In genomic region chr22:18091916-18092526, GRCh38 we compare ENCODE assay signal across 8 cellular contexts. TPM values are rescaled to one million over a fixed set of nuclear protein-coding genes. Genes with fewer than 3 reads are reported as not detected.
DNase-seq lines count a peak whose midpoint lies in the region; ATAC-seq and TF ChIP-seq lines count a peak whose summit lies in the region.

No MANE protein-coding gene starts in this region.

- H3K4me1 ChIP-seq in thymus (ENCODE audit: control insufficient read depth, insufficient read depth, low read length): no peaks in the 10 kb centered on the region

- peaks cover 54% of the 10 kb centered on the region for H3K36me3 ChIP-seq in thymus (ENCODE audit: control insufficient read depth, insufficient read depth)

- no peak overlapping the region for H3K4me3 ChIP-seq in astrocyte of the spinal cord (ENCODE audit: low read depth, low read length)
- H3K4me3 ChIP-seq in thymus (ENCODE audit: low read length): no peak overlapping the region

- H3K27me3 Mint-ChIP-seq in IgD-negative memory B cell: no peaks in the 10 kb centered on the region

- DNase-seq in astrocyte of the spinal cord (ENCODE audit: low read depth, low spot score) (peak; percentile 33), left colon (peak; percentile 82 to 89), DMS79 (lab: John Stamatoyannopoulos, UW) (no peak)

- no peaks in the 10 kb centered on the region for H3K9me3 Mint-ChIP-seq in IgD-negative memory B cell

- intact Hi-C loops in left colon (cut with DNase I, micrococcal nuclease): no loop called here

- H3K36me3 Mint-ChIP-seq in IgD-negative memory B cell: peaks cover 5% of the 10 kb centered on the region

- H3K4me3 Mint-ChIP-seq in IgD-negative memory B cell: peak overlapping the region; percentile 83 to 91 (median 87)

- peak; percentile 83 for ATAC-seq in left colon
- no peak for ATAC-seq in GM21526 (IDR thresholded peaks at IDR 0.05; ENCODE audit: low FRiP score, unreplicated experiment)
- ATAC-seq in GM21367 (IDR thresholded peaks at IDR 0.05; ENCODE audit: unreplicated experiment): no peak

- no peaks in the 10 kb centered on the region for H3K27me3 ChIP-seq in thymus (ENCODE audit: control insufficient read depth, insufficient read depth)

- WGBS in thymus: 90% methylated on average over 22 of the region's 22 CpGs

- peak overlapping the region; percentile 40 to 91 (median 70) for H3K27ac Mint-ChIP-seq in IgD-negative memory B cell

- peaks cover 8 to 21% (median 14%) of the 10 kb centered on the region in 3 donors for H3K4me1 Mint-ChIP-seq in IgD-negative memory B cell

- no peaks in the 10 kb centered on the region for H3K9me3 ChIP-seq in thymus (ENCODE audit: control insufficient read depth)

- in situ Hi-C loops in astrocyte of the spinal cord (cut with HindIII; ENCODE audit: low sequenced_read_pairs): no loop called here

- H3K27ac ChIP-seq in 22Rv1: peak overlapping the region; percentile 82
- peak overlapping the region; percentile 78 for H3K27ac ChIP-seq in thymus (ENCODE audit: low read depth)

- TF ChIP-seq CTCF in 22Rv1 (IDR thresholded peaks at IDR 0.05) (peak; percentile 25; the same call in 1 of the 2 replicates), astrocyte of the spinal cord (IDR thresholded peaks at IDR 0.05; ENCODE audit: low read depth, low read length) (no peak)

RNA-seq across cellular contexts. Expression of gene PEX26, which starts 14.2 kb away (rescaled TPM):
- polyA plus RNA-seq in IgD-negative memory B cell (3.4 TPM), thymus (16.0 TPM)
- total RNA-seq in left colon: 100 to 1,000 TPM; 128 to 196 TPM

RNA-seq across cellular contexts. Expression of gene TUBA8, which starts 18.6 kb away (rescaled TPM):
- polyA plus RNA-seq in IgD-negative memory B cell: 2.8 TPM
- total RNA-seq in left colon: 1 to 10 TPM; 2.5 to 2.7 TPM
- polyA plus RNA-seq in thymus: 3.1 TPM

RNA-seq across cellular contexts. Expression of gene USP18, which starts 57.9 kb away (rescaled TPM):
- 6.6 TPM for polyA plus RNA-seq in IgD-negative memory B cell
- 1 to 10 TPM; 3.7 to 6.6 TPM for total RNA-seq in left colon
- polyA plus RNA-seq in thymus: 12.1 TPM
